8 cellular contexts compared by ENCODE assay signal in genomic region chr13:27172495-27172842, GRCh38. TPM values are rescaled to one million over a fixed set of nuclear protein-coding genes. Genes with fewer than 3 reads are reported as not detected.
DNase-seq lines count a peak whose midpoint lies in the region; ATAC-seq and TF ChIP-seq lines count a peak whose summit lies in the region.

No MANE protein-coding gene starts in this region.

- H3K4me3 ChIP-seq in SK-N-MC (peak overlapping the region; percentile 93), endodermal cell (ENCODE audit: low read length) (peak overlapping the region; percentile 77), neural progenitor cell (peak overlapping the region; percentile 93)

- no peaks in the 10 kb centered on the region for H3K9me3 Mint-ChIP-seq in endodermal cell
- H3K9me3 Mint-ChIP-seq in neural progenitor cell: no peaks in the 10 kb centered on the region

- no peak for TF ChIP-seq CTCF in 22Rv1 (IDR thresholded peaks at IDR 0.05)
- no peak for TF ChIP-seq CTCF in GM13977 (IDR thresholded peaks at IDR 0.05; ENCODE audit: extremely low read depth, insufficient read depth, missing control alignments)
- no peak for TF ChIP-seq CTCF in endodermal cell (conservative IDR thresholded peaks at IDR 0.05)
- TF ChIP-seq CTCF in neural progenitor cell (IDR thresholded peaks at IDR 0.05): no peak

- ATAC-seq in GM19463 (IDR thresholded peaks at IDR 0.05; ENCODE audit: unreplicated experiment): no peak
- ATAC-seq in HG03378 (IDR thresholded peaks at IDR 0.05; ENCODE audit: unreplicated experiment): no peak
- no peak for ATAC-seq in HG02885 (IDR thresholded peaks at IDR 0.05; ENCODE audit: poor library complexity, unreplicated experiment)

- H3K9me3 ChIP-seq in SK-N-MC (ENCODE audit: low read depth, low read length) (no peaks in the 10 kb centered on the region), endodermal cell (ENCODE audit: control insufficient read depth, low read length) (no peaks in the 10 kb centered on the region), neural progenitor cell (ENCODE audit: low read depth) (no peaks in the 10 kb centered on the region)

- peak overlapping the region; percentile 72 for H3K27ac ChIP-seq in 22Rv1
- peak overlapping the region; percentile 51 for H3K27ac ChIP-seq in SK-N-MC
- no peak overlapping the region for H3K27ac ChIP-seq in endodermal cell (ENCODE audit: low read depth, low read length)
- no peak overlapping the region for H3K27ac ChIP-seq in neural progenitor cell

- H3K4me3 Mint-ChIP-seq in endodermal cell (peak overlapping the region; percentile 73), neural progenitor cell (peak overlapping the region; percentile 89)

- WGBS in endodermal cell (ENCODE audit: insufficient coverage in 1 of 2, insufficient read length in 1 of 2), 2 experiments: 77 to 92% methylated on average over 2 to 3 of the region's 3 CpGs

- H3F3A ChIP-seq in neural progenitor cell (ENCODE audit: low read depth): peaks cover 13% of the 10 kb centered on the region

- H3K9ac ChIP-seq in SK-N-MC (ENCODE audit: insufficient read length): peak overlapping the region; percentile 76
- no peak overlapping the region for H3K9ac ChIP-seq in endodermal cell (ENCODE audit: extremely low read depth, low read length, poor library complexity, severe bottlenecking)
- H3K9ac ChIP-seq in neural progenitor cell: no peak overlapping the region

- H3K36me3 Mint-ChIP-seq in endodermal cell (ENCODE audit: low read depth) (no peaks in the 10 kb centered on the region), neural progenitor cell (no peaks in the 10 kb centered on the region)

- in situ Hi-C loops in GM13977 (cut with MboI; ENCODE audit: low pct_unique_long_range_greater_than_20kb, low sequenced_read_pairs, unreplicated experiment): no loop called here

- H3K4me1 Mint-ChIP-seq in endodermal cell (peaks cover 30% of the 10 kb centered on the region), neural progenitor cell (peaks cover 31% of the 10 kb centered on the region)

- H3K36me3 ChIP-seq in SK-N-MC (ENCODE audit: insufficient read depth, low read length) (no peaks in the 10 kb centered on the region), endodermal cell (ENCODE audit: control insufficient read depth, insufficient read depth, low read length) (no peaks in the 10 kb centered on the region), neural progenitor cell (no peaks in the 10 kb centered on the region)

- H3K79me2 ChIP-seq in neural progenitor cell (ENCODE audit: low read depth): peaks cover 36% of the 10 kb centered on the region

- peak overlapping the region; percentile 53 for H2AFZ ChIP-seq in neural progenitor cell (replicated peaks)

- H3K27me3 ChIP-seq in endodermal cell (ENCODE audit: control insufficient read depth, insufficient read depth, low read length, poor library complexity, severe bottlenecking) (peaks cover 49% of the 10 kb centered on the region), neural progenitor cell (no peaks in the 10 kb centered on the region)

- peaks cover 33% of the 10 kb centered on the region for H4K20me1 ChIP-seq in neural progenitor cell (ENCODE audit: low read depth)

- DNase-seq in GM13977 (ENCODE audit: low spot score): peak; percentile 34
- no peak for DNase-seq in SK-N-MC (ENCODE audit: low read depth, low spot score)
- DNase-seq in endodermal cell: no peak
- no peak for DNase-seq in neural progenitor cell (ENCODE audit: low spot score)

- H3K27me3 Mint-ChIP-seq in endodermal cell (ENCODE audit: insufficient read depth): peaks cover 44% of the 10 kb centered on the region
- H3K27me3 Mint-ChIP-seq in neural progenitor cell (ENCODE audit: insufficient read depth, low read depth): peaks cover 2% of the 10 kb centered on the region

- H3K27ac Mint-ChIP-seq in endodermal cell (no peak overlapping the region), neural progenitor cell (peak overlapping the region; percentile 42)

- H3K4me1 ChIP-seq in endodermal cell (ENCODE audit: control insufficient read depth, insufficient read depth, low read length) (peaks cover 5% of the 10 kb centered on the region), neural progenitor cell (no peaks in the 10 kb centered on the region)

- peak overlapping the region; percentile 68 for H3K4me2 ChIP-seq in neural progenitor cell

RNA-seq across cellular contexts. Expression of gene USP12, which starts 0.9 kb away (rescaled TPM):
- total RNA-seq in endodermal cell (10 to 100 TPM; 18.9 to 23.2 TPM), neural progenitor cell (ENCODE audit: low replicate concordance) (14.3 and 19.7 TPM in 2 replicates)
- polyA plus RNA-seq in endodermal cell (2013, experiment 1 of 2): 18.8 TPM
- 18.2 TPM for polyA plus RNA-seq in endodermal cell (2013, experiment 2 of 2)

Comparison
In these comparisons a context has a peak if more than half of its experiments do, and no peak if none do; other contexts are left out.
1. H3K27ac ChIP-seq: peak in 22Rv1 (single experiment) and SK-N-MC (single experiment); none in endodermal cell (single experiment) and neural progenitor cell (single experiment).
2. Peak in every context shown above with its lines, with median percentiles within 50 percentile points of each other: H3K4me3 ChIP-seq.